1 cellular context compared by ENCODE assay signal in the genomic region with DNA sequence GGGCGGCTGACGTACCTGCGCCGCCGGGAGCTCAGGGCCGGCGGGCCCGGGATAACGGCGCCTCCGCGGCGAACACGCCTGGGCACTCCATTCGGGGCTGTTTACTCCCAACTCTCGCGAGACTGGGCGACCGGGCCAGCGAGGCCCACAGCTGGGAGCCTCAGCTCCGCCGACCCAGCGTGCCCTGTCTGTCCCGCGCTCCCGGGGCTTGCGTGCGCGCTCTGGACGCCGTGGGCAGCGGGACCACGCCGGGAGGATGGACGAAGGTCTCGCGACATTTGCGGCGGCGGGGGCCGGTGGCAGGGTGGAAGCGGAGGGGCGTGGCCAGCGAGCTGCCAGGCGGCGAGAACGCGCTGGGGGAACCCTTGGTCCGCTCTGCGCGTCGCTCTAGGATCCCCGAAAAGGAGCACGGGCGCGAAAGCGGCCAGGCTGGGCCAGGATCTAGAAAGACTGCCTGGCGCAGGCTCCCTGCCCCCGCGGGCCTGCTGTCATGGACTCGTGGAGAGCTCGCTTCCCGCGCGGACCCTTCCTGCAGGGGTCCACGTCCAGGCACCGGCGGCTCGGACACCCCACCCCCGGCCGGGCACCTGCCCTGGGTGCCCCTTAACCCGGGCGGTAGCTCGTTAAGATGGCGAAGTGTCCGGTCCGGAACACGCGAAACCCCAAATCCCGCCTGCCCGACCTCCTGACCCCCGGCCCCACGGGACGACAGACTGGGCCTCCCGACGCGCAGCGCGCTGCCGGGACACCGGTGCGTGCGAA.
TF ChIP-seq lines count a peak whose summit lies in the region.

A gene (minus strand): TSS at position 223 of the 762 bp plus-strand sequence. CDS start 15,159 bp downstream, outside the sequence.

TF ChIP-seq in HepG2, 621 proteins besides CTCF, POLR2A, EP300 and RAD21 (continued from another document):
- TF ChIP-seq, protein P1, sequence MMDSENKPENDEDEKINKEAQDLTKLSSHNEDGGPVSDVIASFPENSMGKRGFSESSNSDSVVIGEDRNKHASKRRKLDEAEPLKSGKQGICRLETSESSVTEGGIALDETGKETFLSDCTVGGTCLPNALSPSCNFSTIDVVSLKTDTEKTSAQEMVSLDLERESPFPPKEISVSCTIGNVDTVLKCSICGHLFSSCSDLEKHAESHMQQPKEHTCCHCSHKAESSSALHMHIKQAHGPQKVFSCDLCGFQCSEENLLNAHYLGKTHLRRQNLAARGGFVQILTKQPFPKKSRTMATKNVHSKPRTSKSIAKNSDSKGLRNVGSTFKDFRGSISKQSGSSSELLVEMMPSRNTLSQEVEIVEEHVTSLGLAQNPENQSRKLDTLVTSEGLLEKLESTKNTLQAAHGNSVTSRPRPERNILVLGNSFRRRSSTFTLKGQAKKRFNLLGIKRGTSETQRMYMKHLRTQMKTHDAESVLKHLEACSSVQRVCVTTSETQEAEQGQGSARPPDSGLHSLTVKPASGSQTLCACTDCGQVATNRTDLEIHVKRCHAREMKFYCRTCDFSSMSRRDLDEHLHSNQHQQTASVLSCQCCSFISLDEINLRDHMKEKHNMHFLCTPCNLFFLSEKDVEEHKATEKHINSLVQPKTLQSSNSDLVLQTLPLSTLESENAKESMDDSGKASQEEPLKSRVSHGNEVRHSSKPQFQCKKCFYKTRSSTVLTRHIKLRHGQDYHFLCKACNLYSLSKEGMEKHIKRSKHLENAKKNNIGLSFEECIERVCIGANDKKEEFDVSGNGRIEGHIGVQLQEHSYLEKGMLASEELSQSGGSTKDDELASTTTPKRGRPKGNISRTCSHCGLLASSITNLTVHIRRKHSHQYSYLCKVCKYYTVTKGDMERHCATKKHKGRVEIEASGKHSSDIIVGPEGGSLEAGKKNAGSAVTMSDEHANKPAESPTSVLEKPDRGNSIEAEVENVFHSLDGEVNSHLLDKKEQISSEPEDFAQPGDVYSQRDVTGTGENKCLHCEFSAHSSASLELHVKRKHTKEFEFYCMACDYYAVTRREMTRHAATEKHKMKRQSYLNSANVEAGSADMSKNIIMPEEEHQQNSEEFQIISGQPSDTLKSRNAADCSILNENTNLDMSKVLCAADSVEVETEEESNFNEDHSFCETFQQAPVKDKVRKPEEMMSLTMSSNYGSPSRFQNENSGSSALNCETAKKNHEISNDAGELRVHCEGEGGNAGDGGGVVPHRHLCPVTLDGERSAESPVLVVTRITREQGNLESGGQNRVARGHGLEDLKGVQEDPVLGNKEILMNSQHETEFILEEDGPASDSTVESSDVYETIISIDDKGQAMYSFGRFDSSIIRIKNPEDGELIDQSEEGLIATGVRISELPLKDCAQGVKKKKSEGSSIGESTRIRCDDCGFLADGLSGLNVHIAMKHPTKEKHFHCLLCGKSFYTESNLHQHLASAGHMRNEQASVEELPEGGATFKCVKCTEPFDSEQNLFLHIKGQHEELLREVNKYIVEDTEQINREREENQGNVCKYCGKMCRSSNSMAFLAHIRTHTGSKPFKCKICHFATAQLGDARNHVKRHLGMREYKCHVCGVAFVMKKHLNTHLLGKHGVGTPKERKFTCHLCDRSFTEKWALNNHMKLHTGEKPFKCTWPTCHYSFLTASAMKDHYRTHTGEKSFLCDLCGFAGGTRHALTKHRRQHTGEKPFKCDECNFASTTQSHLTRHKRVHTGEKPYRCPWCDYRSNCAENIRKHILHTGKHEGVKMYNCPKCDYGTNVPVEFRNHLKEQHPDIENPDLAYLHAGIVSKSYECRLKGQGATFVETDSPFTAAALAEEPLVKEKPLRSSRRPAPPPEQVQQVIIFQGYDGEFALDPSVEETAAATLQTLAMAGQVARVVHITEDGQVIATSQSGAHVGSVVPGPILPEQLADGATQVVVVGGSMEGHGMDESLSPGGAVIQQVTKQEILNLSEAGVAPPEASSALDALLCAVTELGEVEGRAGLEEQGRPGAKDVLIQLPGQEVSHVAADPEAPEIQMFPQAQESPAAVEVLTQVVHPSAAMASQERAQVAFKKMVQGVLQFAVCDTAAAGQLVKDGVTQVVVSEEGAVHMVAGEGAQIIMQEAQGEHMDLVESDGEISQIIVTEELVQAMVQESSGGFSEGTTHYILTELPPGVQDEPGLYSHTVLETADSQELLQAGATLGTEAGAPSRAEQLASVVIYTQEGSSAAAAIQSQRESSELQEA (CRISPR knock-in tag; IDR thresholded peaks at IDR 0.05; ENCODE audit: not compliant biosample characterization) = peak; percentile 90
- TF ChIP-seq SATB2 (CRISPR knock-in tag; IDR thresholded peaks at IDR 0.05) (no peak), ZMYM4 (CRISPR knock-in tag; IDR thresholded peaks at IDR 0.05) (peak; percentile 94), GTF2F1 (IDR thresholded peaks at IDR 0.05; ENCODE audit: low read length) (no peak)
TF ChIP-seq in HepG2: peak in this region for 335.
